In genomic region chr13:43167058-43167457, GRCh38 we compare ENCODE assay signal across 31 cellular contexts.
"Had no signal": no experiment of that assay in that cellular context is flagged by ENCODE, and none has a peak within 500 bp of the region (broad histone marks: within the 10 kb centered on the region; RNA-seq: fewer than 3 reads in every experiment).

No MANE protein-coding gene starts in this region.

- H3K9me3 Mint-ChIP-seq: activated naive CD4-positive, alpha-beta T cell treated with anti-CD3 and anti-CD28 coated beads, Interleukin-2, amount 50 U/mL, for 24 hours; stimulated activated naive CD8-positive, alpha-beta T cell treated with anti-CD3 and anti-CD28 coated beads, Interleukin-15, Interleukin-2, amounts not matched to agents 100 ng/mL and 50 ng/mL, for 24 hours had no signal

- H3K27me3 ChIP-seq: breast epithelium, esophagus squamous epithelium, gastroesophageal sphincter, neutrophil, uterus had no signal

- H3K36me3 Mint-ChIP-seq: activated CD8-positive, alpha-beta memory T cell treated with anti-CD3 and anti-CD28 coated beads, Interleukin-2, amount 10 ng/mL, durations not matched to agents 7 days and 5 days; activated naive CD4-positive, alpha-beta T cell treated with anti-CD3 and anti-CD28 coated beads, Interleukin-2, amount 50 U/mL, for 24 hours; immature natural killer cell; type B pancreatic cell had no signal

- ATAC-seq: activated CD8-positive, alpha-beta memory T cell treated with anti-CD3 and anti-CD28 coated beads, Interleukin-2, amount 10 ng/mL, durations not matched to agents 7 days and 5 days; activated CD8-positive, alpha-beta T cell treated with anti-CD3 and anti-CD28 coated beads, Interleukin-2, amount 10 ng/mL, durations not matched to agents 7 days and 5 days; activated naive CD8-positive, alpha-beta T cell treated with anti-CD3 and anti-CD28 coated beads, Interleukin-2, amount 50 U/mL, for 24 hours; gastroesophageal sphincter; left lobe of liver; lower lobe of right lung; sciatic nerve; WTC11 had no signal

- H3K27ac Mint-ChIP-seq: activated CD8-positive, alpha-beta memory T cell treated with anti-CD3 and anti-CD28 coated beads, Interleukin-2, amount 10 ng/mL, durations not matched to agents 7 days and 5 days; activated CD8-positive, alpha-beta T cell treated with anti-CD3 and anti-CD28 coated beads, Interleukin-2, amount 10 ng/mL, durations not matched to agents 7 days and 5 days; activated naive CD4-positive, alpha-beta T cell treated with anti-CD3 and anti-CD28 coated beads, Interleukin-2, amount 50 U/mL, for 24 hours; activated naive CD8-positive, alpha-beta T cell treated with anti-CD3 and anti-CD28 coated beads, Interleukin-2, amount 50 U/mL, for 24 hours; activated T-helper 2 cell treated with anti-CD3 and anti-CD28 coated beads, Interferon-gamma antibody, Interleukin-2, Interleukin-4, amounts not matched to agents 10 μg/mL and 5 μg/mL and 100 μg/mL, durations not matched to agents 14 hours and 24 hours and 36 hours; endodermal cell; immature natural killer cell; progenitor cell of endocrine pancreas; stimulated activated naive CD8-positive, alpha-beta T cell treated with anti-CD3 and anti-CD28 coated beads, Interleukin-15, Interleukin-2, amounts not matched to agents 100 ng/mL and 50 ng/mL, for 24 hours; type B pancreatic cell; WTC11 had no signal

- H3K4me1 ChIP-seq: breast epithelium, esophagus squamous epithelium, gastroesophageal sphincter, lower lobe of right lung, uterus had no signal

- H3K4me3 Mint-ChIP-seq: activated CD8-positive, alpha-beta memory T cell treated with anti-CD3 and anti-CD28 coated beads, Interleukin-2, amount 10 ng/mL, durations not matched to agents 7 days and 5 days; activated CD8-positive, alpha-beta T cell treated with anti-CD3 and anti-CD28 coated beads, Interleukin-2, amount 10 ng/mL, durations not matched to agents 7 days and 5 days; activated naive CD4-positive, alpha-beta T cell treated with anti-CD3 and anti-CD28 coated beads, Interleukin-2, amount 50 U/mL, for 24 hours; activated naive CD8-positive, alpha-beta T cell treated with anti-CD3 and anti-CD28 coated beads, Interleukin-2, amount 50 U/mL, for 24 hours; endodermal cell; immature natural killer cell; nephron; stimulated activated naive CD8-positive, alpha-beta T cell treated with anti-CD3 and anti-CD28 coated beads, Interleukin-15, Interleukin-2, amounts not matched to agents 100 ng/mL and 50 ng/mL, for 24 hours; type B pancreatic cell; WTC11 had no signal

- H3K36me3 ChIP-seq: breast epithelium, esophagus squamous epithelium, gastroesophageal sphincter, lower lobe of right lung, neutrophil, thoracic aorta, uterus had no signal

- H3K4me3 ChIP-seq: breast epithelium, esophagus squamous epithelium, gastroesophageal sphincter, lower lobe of right lung, skin epidermis, thoracic aorta, uterus had no signal

- H3K9me3 ChIP-seq: lower lobe of right lung, neutrophil had no signal

- H3K27ac ChIP-seq: breast epithelium, epithelial cell of prostate, esophagus squamous epithelium, gastroesophageal sphincter, lower lobe of right lung, neutrophil, skin epidermis, thoracic aorta, uterus had no signal

- DNase-seq: activated CD4-positive, alpha-beta T cell treated with anti-CD3 and anti-CD28 coated beads for 1 hour; activated CD4-positive, alpha-beta T cell treated with anti-CD3 and anti-CD28 coated beads, Interleukin-2, amount 50 U/mL, for 1 hour; activated CD8-positive, alpha-beta memory T cell treated with anti-CD3 and anti-CD28 coated beads, Interleukin-2, amount 10 ng/mL, durations not matched to agents 7 days and 5 days; activated CD8-positive, alpha-beta T cell treated with anti-CD3 and anti-CD28 coated beads, Interleukin-2, amount 10 ng/mL, durations not matched to agents 7 days and 5 days; activated naive CD8-positive, alpha-beta T cell treated with anti-CD3 and anti-CD28 coated beads, Interleukin-2, amount 50 U/mL, for 24 hours; activated T-cell treated with anti-CD3 and anti-CD28 coated beads, Interleukin-2, amount 50 U/mL, for 48 hours; central memory CD4-positive, alpha-beta T cell; endodermal cell; esophagus squamous epithelium; hippocampal formation; immature natural killer cell; lower lobe of right lung; stimulated activated CD4-positive, alpha-beta T cell treated with anti-CD3 and anti-CD28 coated beads, Interleukin-12 subunit alpha, Interleukin-12 subunit beta, amount 100 ng/mL, for 4 hours; stimulated activated CD4-positive, alpha-beta T cell treated with anti-CD3 and anti-CD28 coated beads, Interleukin-4, amount 100 ng/mL, for 1 hour; T-helper 2 cell; uterus had no signal

- H3K27me3 Mint-ChIP-seq: progenitor cell of endocrine pancreas; stimulated activated naive CD8-positive, alpha-beta T cell treated with anti-CD3 and anti-CD28 coated beads, Interleukin-15, Interleukin-2, amounts not matched to agents 100 ng/mL and 50 ng/mL, for 24 hours; type B pancreatic cell had no signal

- H3K4me1 Mint-ChIP-seq: activated CD8-positive, alpha-beta memory T cell treated with anti-CD3 and anti-CD28 coated beads, Interleukin-2, amount 10 ng/mL, durations not matched to agents 7 days and 5 days; activated naive CD4-positive, alpha-beta T cell treated with anti-CD3 and anti-CD28 coated beads, Interleukin-2, amount 50 U/mL, for 24 hours; activated naive CD8-positive, alpha-beta T cell treated with anti-CD3 and anti-CD28 coated beads, Interleukin-2, amount 50 U/mL, for 24 hours; immature natural killer cell had no signal
